14 cellular contexts compared by ENCODE assay signal in genomic region chr1:30783244-30783915, GRCh38. TPM values are rescaled to one million over a fixed set of nuclear protein-coding genes. Genes with fewer than 3 reads are reported as not detected.
DNase-seq lines count a peak whose midpoint lies in the region; ATAC-seq, FAIRE-seq and TF ChIP-seq lines count a peak whose summit lies in the region.
"Had no signal": no experiment of that assay in that cellular context is flagged by ENCODE, and none has a peak within 500 bp of the region (broad histone marks: within the 10 kb centered on the region; RNA-seq: fewer than 3 reads in every experiment).

No MANE protein-coding gene starts in this region.

- H3K9me3 ChIP-seq in AG04450 (ENCODE audit: control insufficient read depth, insufficient read depth, low read length) (no peaks in the 10 kb centered on the region), lower lobe of right lung (no peaks in the 10 kb centered on the region)
- no peaks in the 10 kb centered on the region for H3K9me3 ChIP-seq in effector memory CD4-positive, alpha-beta T cell (ENCODE audit: control insufficient read depth, low read length)

- no peak overlapping the region for H3K4me3 ChIP-seq in AG04450 (ENCODE audit: low read depth, low read length)
- H3K4me3 ChIP-seq in HL-60 (replicated peaks; ENCODE audit: insufficient read depth, low read length), result no peak overlapping the region
- H3K4me3 ChIP-seq in lower lobe of right lung, result no peak overlapping the region
- no peak overlapping the region for H3K4me3 ChIP-seq in effector memory CD4-positive, alpha-beta T cell (ENCODE audit: insufficient read depth, low read depth, low read length, poor library complexity, severe bottlenecking)

- CTCF ChIA-PET in AG04450 (lab: Charles Lee) (interaction anchor here (0.5 to 11.0 kb wide), 22 partner anchors 7 to 338 kb away, joined by 3 to 516 read pairs (median 8); partner anchors contain the start of genes LAPTM5, MATN1 and SDC3), WTC11 (lab: Charles Lee) (interaction anchor here (0.5 to 9.2 kb wide), 31 partner anchors 7 to 146 kb away, joined by 3 to 134 read pairs (median 5); partner anchors contain the start of genes MATN1 and SDC3)

- H3K9me3 Mint-ChIP-seq in WTC11, result no peaks in the 10 kb centered on the region
- H3K9me3 Mint-ChIP-seq: activated T-helper 17 cell treated with anti-CD3 and anti-CD28 coated beads, Interleukin-2, amount 50 U/mL, for 72 hours; T-helper 1 cell treated with Interleukin-12 subunit alpha and Interleukin-12 subunit beta and Interleukin-4 antibody, amounts not matched to agents 30 μg/mL and 1 μg/mL, for 36 hours had no signal

- no peak for FAIRE-seq in urothelium cell line (lab: Jason Lieb, UNC)
- FAIRE-seq: GM12891 had no signal

- peaks cover 6% of the 10 kb centered on the region for H3K27me3 ChIP-seq in AG04450 (ENCODE audit: control insufficient read depth, insufficient read depth, low read length)
- H3K27me3 ChIP-seq in HL-60 (ENCODE audit: insufficient read depth, poor library complexity, severe bottlenecking), result no peaks in the 10 kb centered on the region
- H3K27me3 ChIP-seq in lower lobe of right lung (ENCODE audit: low read depth), result no peaks in the 10 kb centered on the region
- no peaks in the 10 kb centered on the region for H3K27me3 ChIP-seq in effector memory CD4-positive, alpha-beta T cell (replicated peaks; ENCODE audit: control insufficient read depth, insufficient read depth, low read length, poor library complexity, severe bottlenecking)

- H3K36me3 Mint-ChIP-seq in WTC11, result no peaks in the 10 kb centered on the region

- TF ChIP-seq CTCF in AG04450 (IDR thresholded peaks at IDR 0.05; ENCODE audit: low read depth, low read length), result no peak
- TF ChIP-seq CTCF in HL-60 (IDR thresholded peaks at IDR 0.05; ENCODE audit: insufficient read depth, low read length), result no peak
- no peak for TF ChIP-seq CTCF in WTC11 (IDR thresholded peaks at IDR 0.05)
- TF ChIP-seq CTCF in lower lobe of right lung (IDR thresholded peaks at IDR 0.05), result no peak

- peaks cover 14% of the 10 kb centered on the region for H3K4me1 Mint-ChIP-seq in WTC11
- H3K4me1 Mint-ChIP-seq: activated T-helper 17 cell treated with anti-CD3 and anti-CD28 coated beads, Interleukin-2, amount 50 U/mL, for 72 hours had no signal

- H3K36me3 ChIP-seq in lower lobe of right lung, result no peaks in the 10 kb centered on the region
- H3K36me3 ChIP-seq in effector memory CD4-positive, alpha-beta T cell (ENCODE audit: control insufficient read depth, insufficient read depth, low read length), result no peaks in the 10 kb centered on the region

- H3K27me3 Mint-ChIP-seq in WTC11 (ENCODE audit: low read depth), result peaks cover 7% of the 10 kb centered on the region; the same call in 1 of the 2 replicates

- H3K27ac Mint-ChIP-seq in WTC11, result no peak overlapping the region
- H3K27ac Mint-ChIP-seq: activated T-helper 17 cell treated with anti-CD3 and anti-CD28 coated beads, Interleukin-2, amount 50 U/mL, for 72 hours; T-helper 1 cell treated with Interleukin-12 subunit alpha and Interleukin-12 subunit beta and Interleukin-4 antibody, amounts not matched to agents 30 μg/mL and 1 μg/mL, for 36 hours had no signal

- no peak overlapping the region for H3K4me3 Mint-ChIP-seq in WTC11
- H3K4me3 Mint-ChIP-seq: T-helper 1 cell treated with Interleukin-12 subunit alpha and Interleukin-12 subunit beta and Interleukin-4 antibody, amounts not matched to agents 30 μg/mL and 1 μg/mL, for 36 hours had no signal

- peaks cover 30% of the 10 kb centered on the region for H3K4me1 ChIP-seq in lower lobe of right lung
- H3K4me1 ChIP-seq in effector memory CD4-positive, alpha-beta T cell (ENCODE audit: control insufficient read depth, insufficient read depth, low read length, poor library complexity, severe bottlenecking), result peaks cover 9% of the 10 kb centered on the region

- H3K27ac ChIP-seq in AG04450 (ENCODE audit: low read depth, low read length) (peak overlapping the region; percentile 21), HL-60 (replicated peaks) (peak overlapping the region; percentile 35), lower lobe of right lung (no peak overlapping the region)
- no peak overlapping the region for H3K27ac ChIP-seq in effector memory CD4-positive, alpha-beta T cell (ENCODE audit: insufficient read depth, low read length, poor library complexity, severe bottlenecking)

- DNase-seq in AG04450 (ENCODE audit: low read depth, low spot score) (no peak), HL-60 (ENCODE audit: low read depth in 1 of 2, low spot score in 1 of 2) (peak; percentile 63 to 84), WTC11 (ENCODE audit: low spot score) (peak; percentile 36), lower lobe of right lung (peak; percentile 84), urothelium cell line (ENCODE audit: low spot score) (no peak), glomerular visceral epithelial cell (ENCODE audit: extremely low spot score) (no peak)
- DNase-seq in effector memory CD4-positive, alpha-beta T cell, result no peak
- DNase-seq: HCEC 1CT, kidney glomerular epithelial cell, NCI-H2029 treated with DMSO at 0.1 percent for 48 hours had no signal

- intact Hi-C loops in lower lobe of right lung (cut with DNase I), result loop anchor here (5.0 kb wide), 1 partner anchor 129 kb away; no protein-coding TSS in a partner anchor

- no peak for ATAC-seq in WTC11
- peak; percentile 41 to 52 for ATAC-seq in lower lobe of right lung
- ATAC-seq in HG03442 (IDR thresholded peaks at IDR 0.05; ENCODE audit: unreplicated experiment), result no peak

- POLR2A ChIA-PET in AG04450 (lab: Yijun Ruan, JAX), result interaction anchor here (1.6 kb wide), 1 partner anchor 65 kb away, joined by 4 read pairs; no protein-coding TSS in a partner anchor
- POLR2A ChIA-PET in WTC11 (lab: Charles Lee), result interaction anchor here (0.6 kb wide), 1 partner anchor 68 kb away, joined by 3 read pairs; no protein-coding TSS in a partner anchor

TF ChIP-seq in WTC11, 78 proteins besides CTCF, POLR2A, EP300 and RAD21:
- no peak for TF ChIP-seq ZNF281 (CRISPR knock-in tag; IDR thresholded peaks at IDR 0.05)
- TF ChIP-seq, protein P1, sequence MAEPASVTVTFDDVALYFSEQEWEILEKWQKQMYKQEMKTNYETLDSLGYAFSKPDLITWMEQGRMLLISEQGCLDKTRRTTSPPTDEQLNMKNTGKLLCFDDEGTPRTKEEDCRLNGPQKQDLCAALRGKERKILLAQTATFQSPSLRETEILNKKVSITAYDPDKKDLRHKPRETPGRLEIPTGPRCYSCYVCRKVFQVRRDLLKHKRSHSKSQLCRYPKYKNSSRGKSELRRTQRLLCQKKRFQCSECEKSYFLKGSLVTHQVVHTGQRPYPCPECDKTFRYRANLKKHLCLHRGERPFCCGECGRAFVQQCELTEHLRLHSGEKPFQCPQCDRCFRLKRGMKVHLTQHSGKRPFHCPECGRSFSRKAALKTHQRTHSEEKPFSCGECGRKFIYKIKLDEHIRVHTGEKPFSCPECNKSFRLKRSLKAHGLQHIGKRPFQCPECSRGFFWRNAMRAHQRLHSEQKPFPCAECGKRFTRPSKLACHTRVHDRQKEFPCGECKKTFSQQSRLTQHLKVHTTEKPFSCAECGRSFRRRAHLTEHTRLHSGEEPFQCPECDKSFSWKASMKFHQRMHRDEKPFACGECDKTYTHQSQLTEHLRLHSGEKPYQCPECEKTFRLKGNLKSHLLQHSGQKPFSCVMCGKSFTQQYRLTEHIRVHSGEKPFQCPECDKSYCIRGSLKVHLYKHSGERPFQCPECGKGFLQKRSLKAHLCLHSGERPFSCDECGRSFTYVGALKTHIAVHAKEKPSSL (CRISPR knock-in tag; conservative IDR thresholded peaks at IDR 0.05), result no peak

RNA-seq across cellular contexts. Expression of gene LAPTM5, which starts 25.8 kb away (rescaled TPM):
- polyA plus RNA-seq in AG04450 (2011; rRNA removed), result 0.43 and 0.53 TPM in 2 replicates
- polyA minus RNA-seq in AG04450 (2011; rRNA and poly(A)+ RNA removed), result 0.83 and 1.6 TPM in 2 replicates
- total RNA-seq in WTC11 (2021), result 1.3 to 1.5 TPM (median 1.3 TPM) in 3 replicates
- 544 TPM for total RNA-seq in lower lobe of right lung

RNA-seq across cellular contexts. Expression of gene MATN1, which starts 60.0 kb away (rescaled TPM):
- polyA plus RNA-seq in AG04450 (2011; rRNA removed), result 0.09 and 0.12 TPM in 2 replicates
- polyA minus RNA-seq in AG04450 (2011; rRNA and poly(A)+ RNA removed), result 0.09 TPM in 1 of 2 replicates, not detected in the other
- 0.16 to 0.25 TPM (median 0.24 TPM) in 3 replicates for total RNA-seq in WTC11 (2021)
- total RNA-seq in lower lobe of right lung, result not detected

Comparison
In these comparisons a context has a peak if more than half of its experiments do, and no peak if none do; other contexts are left out.
1. DNase-seq: peak in HL-60 (2 of 2), WTC11 (single experiment) and lower lobe of right lung (single experiment); none in AG04450 (single experiment), effector memory CD4-positive, alpha-beta T cell (0 of 3), urothelium cell line (single experiment) and glomerular visceral epithelial cell (single experiment).
2. H3K27ac ChIP-seq: peak in AG04450 (single experiment) and HL-60 (single experiment); none in lower lobe of right lung (single experiment) and effector memory CD4-positive, alpha-beta T cell (single experiment).
3. ATAC-seq: peak in lower lobe of right lung (2 of 2); none in WTC11 (single experiment) and HG03442 (single experiment).
4. RNA of gene LAPTM5, which starts 25.8 kb away (total RNA-seq): 544 TPM in lower lobe of right lung (single experiment); 1.3 to 1.5 TPM in WTC11; every median in the first group is over 100 times any median in the second.